ENCODE assay signal across 12 cellular contexts in genomic region chr4:142347241-142347640, GRCh38.
A peak's percentile ranks its signal among the peaks of the same experiment; 100 is the strongest.
DNase-seq lines count a peak whose midpoint lies in the region; ATAC-seq and TF ChIP-seq lines count a peak whose summit lies in the region.
"Had no signal": no experiment of that assay in that cellular context is flagged by ENCODE, and none has a peak within 500 bp of the region (broad histone marks: within the 10 kb centered on the region; RNA-seq: fewer than 3 reads in every experiment).

No MANE protein-coding gene starts in this region.

- H3K9me3 ChIP-seq in mammary epithelial cell (replicated peaks; ENCODE audit: insufficient read depth, low read length) (no peaks in the 10 kb centered on the region), mucosa of descending colon (no peaks in the 10 kb centered on the region)

- peaks cover 77% of the 10 kb centered on the region for H3K4me1 Mint-ChIP-seq in activated CD8-positive, alpha-beta T cell treated with anti-CD3 and anti-CD28 coated beads for 36 hours (ENCODE audit: low read depth)
- peaks cover 38% of the 10 kb centered on the region for H3K4me1 Mint-ChIP-seq in activated CD8-positive, alpha-beta T cell treated with anti-CD3 and anti-CD28 coated beads, Interleukin-2, amount 10 ng/mL, durations not matched to agents 7 days and 5 days (ENCODE audit: low read depth)
- peaks cover 38% of the 10 kb centered on the region for H3K4me1 Mint-ChIP-seq in progenitor cell of endocrine pancreas (ENCODE audit: low read depth)

- H3K27ac ChIP-seq in mammary epithelial cell (ENCODE audit: insufficient read depth, low read depth, low read length): peak overlapping the region; percentile 3

- no peak for DNase-seq in activated CD8-positive, alpha-beta T cell treated with anti-CD3 and anti-CD28 coated beads for 36 hours
- DNase-seq in activated CD8-positive, alpha-beta T cell treated with anti-CD3 and anti-CD28 coated beads, Interleukin-2, amount 10 ng/mL, durations not matched to agents 7 days and 5 days: no peak
- DNase-seq in NCI-H1105 treated with DMSO at 0.1 percent for 48 hours (lab: John Stamatoyannopoulos, UW): peak; percentile 42
- peak; percentile 70 for DNase-seq in mammary epithelial cell
- DNase-seq in mucosa of descending colon: no peak
- no peak for DNase-seq in progenitor cell of endocrine pancreas (ENCODE audit: low spot score, unreplicated experiment)
- DNase-seq in NCI-H526 treated with DMSO at 0.1 percent for 48 hours (lab: John Stamatoyannopoulos, UW): no peak
- no peak for DNase-seq in HuH-7.5 (ENCODE audit: low spot score)
- DNase-seq: midbrain, NCI-H2081 treated with DMSO at 0.1 percent for 48 hours, retina had no signal

- peaks cover 35% of the 10 kb centered on the region for H3K36me3 Mint-ChIP-seq in activated CD8-positive, alpha-beta T cell treated with anti-CD3 and anti-CD28 coated beads for 36 hours (ENCODE audit: low read depth)
- H3K36me3 Mint-ChIP-seq in activated CD8-positive, alpha-beta T cell treated with anti-CD3 and anti-CD28 coated beads, Interleukin-2, amount 10 ng/mL, durations not matched to agents 7 days and 5 days (ENCODE audit: low read depth): peaks cover 25% of the 10 kb centered on the region
- H3K36me3 Mint-ChIP-seq in progenitor cell of endocrine pancreas (ENCODE audit: insufficient read depth): no peaks in the 10 kb centered on the region

- H3K4me3 Mint-ChIP-seq in activated CD8-positive, alpha-beta T cell treated with anti-CD3 and anti-CD28 coated beads for 36 hours: peak overlapping the region; percentile 46
- H3K4me3 Mint-ChIP-seq in activated CD8-positive, alpha-beta T cell treated with anti-CD3 and anti-CD28 coated beads, Interleukin-2, amount 10 ng/mL, durations not matched to agents 7 days and 5 days: no peak overlapping the region
- no peak overlapping the region for H3K4me3 Mint-ChIP-seq in progenitor cell of endocrine pancreas (ENCODE audit: low read depth)

- H3K27me3 ChIP-seq in mammary epithelial cell (ENCODE audit: insufficient read depth, low read length): no peaks in the 10 kb centered on the region

- ATAC-seq in activated CD8-positive, alpha-beta T cell treated with anti-CD3 and anti-CD28 coated beads for 36 hours: no peak
- no peak for ATAC-seq in activated CD8-positive, alpha-beta T cell treated with anti-CD3 and anti-CD28 coated beads, Interleukin-2, amount 10 ng/mL, durations not matched to agents 7 days and 5 days
- ATAC-seq in mucosa of descending colon: peak; percentile 57

- H3K4me1 ChIP-seq in mammary epithelial cell (ENCODE audit: insufficient read depth, low read length): peaks cover 27% of the 10 kb centered on the region
- H3K4me1 ChIP-seq in mucosa of descending colon (ENCODE audit: low read depth): peaks cover 15% of the 10 kb centered on the region

- peaks cover 98% of the 10 kb centered on the region for H3K79me2 ChIP-seq in mammary epithelial cell (ENCODE audit: insufficient read depth, low read length)

- H2AFZ ChIP-seq in mammary epithelial cell (ENCODE audit: low read depth, low read length): no peak overlapping the region

- no peaks in the 10 kb centered on the region for H3K36me3 ChIP-seq in mammary epithelial cell (ENCODE audit: insufficient read depth, low read length)
- H3K36me3 ChIP-seq in mucosa of descending colon (ENCODE audit: low read depth): no peaks in the 10 kb centered on the region

- POLR2A ChIA-PET in activated CD8-positive, alpha-beta T cell treated with anti-CD3 and anti-CD28 coated beads for 36 hours (lab: Charles Lee): interaction anchor here (0.9 to 1.7 kb wide), 2 partner anchors 9 kb away, joined by 3 to 4 read pairs; no protein-coding TSS in a partner anchor
- POLR2A ChIA-PET in activated CD8-positive, alpha-beta T cell treated with anti-CD3 and anti-CD28 coated beads, Interleukin-2, amount 10 ng/mL, durations not matched to agents 7 days and 5 days (lab: Charles Lee): no interaction called here

- no peak overlapping the region for H3K9ac ChIP-seq in mammary epithelial cell (ENCODE audit: insufficient read depth, low read length)

- TF ChIP-seq CTCF in activated CD8-positive, alpha-beta T cell treated with anti-CD3 and anti-CD28 coated beads for 36 hours (IDR thresholded peaks at IDR 0.05): no peak
- no peak for TF ChIP-seq CTCF in mammary epithelial cell (conservative IDR thresholded peaks at IDR 0.05 in 1 of 2, IDR thresholded peaks at IDR 0.05 in 1 of 2; ENCODE audit: extremely low read depth in 1 of 2, insufficient read depth in 1 of 2, low read depth in 1 of 2, low read length in 2 of 2)
- TF ChIP-seq CTCF in mucosa of descending colon (IDR thresholded peaks at IDR 0.05): no peak
- no peak for TF ChIP-seq CTCF in progenitor cell of endocrine pancreas (IDR thresholded peaks at IDR 0.05; ENCODE audit: unreplicated experiment)

- no TSS peak for BruUV-seq in mammary epithelial cell (replicated peaks; lab: Mats Ljungman, UMichigan)

- H3K4me3 ChIP-seq in mammary epithelial cell (replicated peaks in 1 of 3; ENCODE audit: insufficient read depth in 1 of 3, low read depth in 2 of 3, low read length in 3 of 3): no peak overlapping the region
- no peak overlapping the region for H3K4me3 ChIP-seq in mucosa of descending colon

- intact Hi-C loops in activated CD8-positive, alpha-beta T cell treated with anti-CD3 and anti-CD28 coated beads for 36 hours (cut with micrococcal nuclease): no loop called here
- intact Hi-C loops in mammary epithelial cell (cut with micrococcal nuclease): no loop called here
- intact Hi-C loops in mucosa of descending colon (cut with DNase I, micrococcal nuclease): no loop called here

- H3K27me3 Mint-ChIP-seq in activated CD8-positive, alpha-beta T cell treated with anti-CD3 and anti-CD28 coated beads for 36 hours: no peaks in the 10 kb centered on the region
- H3K27me3 Mint-ChIP-seq in activated CD8-positive, alpha-beta T cell treated with anti-CD3 and anti-CD28 coated beads, Interleukin-2, amount 10 ng/mL, durations not matched to agents 7 days and 5 days (ENCODE audit: low read depth): no peaks in the 10 kb centered on the region
- no peaks in the 10 kb centered on the region for H3K27me3 Mint-ChIP-seq in progenitor cell of endocrine pancreas

- in situ Hi-C loops in mammary epithelial cell (cut with MboI; ENCODE audit: low sequenced_read_pairs in 2 of 2): no loop called here

- CTCF ChIA-PET in activated CD8-positive, alpha-beta T cell treated with anti-CD3 and anti-CD28 coated beads for 36 hours (lab: Charles Lee): no interaction called here
- CTCF ChIA-PET in activated CD8-positive, alpha-beta T cell treated with anti-CD3 and anti-CD28 coated beads, Interleukin-2, amount 10 ng/mL, durations not matched to agents 7 days and 5 days (lab: Charles Lee): interaction anchor here (1.7 kb wide), 1 partner anchor 219 kb away, joined by 4 read pairs; no protein-coding TSS in a partner anchor
- CTCF ChIA-PET in mammary epithelial cell (lab: Charles Lee; ENCODE audit: low non-redundant PET): no interaction called here

- dilution Hi-C loops in mammary epithelial cell (cut with HindIII; ENCODE audit: low sequenced_read_pairs): no loop called here

- H3K27ac Mint-ChIP-seq in activated CD8-positive, alpha-beta T cell treated with anti-CD3 and anti-CD28 coated beads for 36 hours: no peak overlapping the region
- H3K27ac Mint-ChIP-seq in activated CD8-positive, alpha-beta T cell treated with anti-CD3 and anti-CD28 coated beads, Interleukin-2, amount 10 ng/mL, durations not matched to agents 7 days and 5 days: no peak overlapping the region
- no peak overlapping the region for H3K27ac Mint-ChIP-seq in progenitor cell of endocrine pancreas
- H3K27ac Mint-ChIP-seq: activated T-helper 1 cell treated with anti-CD3 and anti-CD28 coated beads, Interleukin-12 subunit alpha, Interleukin-12 subunit beta, Interleukin-2, Interleukin-4 antibody, amounts not matched to agents 30 ng/mL and 10 ng/mL and 1 ng/mL, durations not matched to agents 14 hours and 24 hours and 36 hours had no signal

- H3K9me3 Mint-ChIP-seq in activated CD8-positive, alpha-beta T cell treated with anti-CD3 and anti-CD28 coated beads for 36 hours: no peaks in the 10 kb centered on the region
- H3K9me3 Mint-ChIP-seq in activated CD8-positive, alpha-beta T cell treated with anti-CD3 and anti-CD28 coated beads, Interleukin-2, amount 10 ng/mL, durations not matched to agents 7 days and 5 days (ENCODE audit: insufficient read depth): peaks cover 2% of the 10 kb centered on the region
- H3K9me3 Mint-ChIP-seq in progenitor cell of endocrine pancreas (ENCODE audit: low read depth): no peaks in the 10 kb centered on the region
- H3K9me3 Mint-ChIP-seq: activated T-helper 1 cell treated with anti-CD3 and anti-CD28 coated beads, Interleukin-12 subunit alpha, Interleukin-12 subunit beta, Interleukin-2, Interleukin-4 antibody, amounts not matched to agents 30 ng/mL and 10 ng/mL and 1 ng/mL, durations not matched to agents 14 hours and 24 hours and 36 hours had no signal

- peak overlapping the region; percentile 32 for H3K4me2 ChIP-seq in mammary epithelial cell (ENCODE audit: insufficient read depth, low read depth, low read length)

- H4K20me1 ChIP-seq in mammary epithelial cell (ENCODE audit: insufficient read depth, low read length): no peaks in the 10 kb centered on the region

Comparison
In these comparisons a context has a peak if more than half of its experiments do, and no peak if none do; other contexts are left out.
1. DNase-seq: peak in NCI-H1105 treated with DMSO at 0.1 percent for 48 hours (single experiment) and mammary epithelial cell (single experiment); none in activated CD8-positive, alpha-beta T cell treated with anti-CD3 and anti-CD28 coated beads for 36 hours (single experiment), activated CD8-positive, alpha-beta T cell treated with anti-CD3 and anti-CD28 coated beads, Interleukin-2, amount 10 ng/mL, durations not matched to agents 7 days and 5 days (single experiment), mucosa of descending colon (0 of 3), progenitor cell of endocrine pancreas (single experiment), NCI-H526 treated with DMSO at 0.1 percent for 48 hours (single experiment) and HuH-7.5 (single experiment).